8 cellular contexts compared by ENCODE assay signal in genomic region chr6:149082320-149082719, GRCh38.
A peak's percentile ranks its signal among the peaks of the same experiment; 100 is the strongest.
DNase-seq lines count a peak whose midpoint lies in the region; ATAC-seq, FAIRE-seq and TF ChIP-seq lines count a peak whose summit lies in the region.

No MANE protein-coding gene starts in this region.

- no peak for TF ChIP-seq POLR2A in endothelial cell of umbilical vein (IDR thresholded peaks at IDR 0.05; ENCODE audit: low read depth, low read length)

- FAIRE-seq in GM19239 (lab: Jason Lieb, UNC) (peak; percentile 93), endothelial cell of umbilical vein (lab: Jason Lieb, UNC) (peak; percentile 67)

- H4K20me1 ChIP-seq in endothelial cell of umbilical vein (replicated peaks; ENCODE audit: control insufficient read depth, extremely low read depth, insufficient read depth, low read length), result no peaks in the 10 kb centered on the region

- dilution Hi-C loops in endothelial cell of umbilical vein (cut with MboI; ENCODE audit: extremely low pct_ligation_motif_present, low sequenced_read_pairs), result no loop called here

- BruUV-seq in endothelial cell of umbilical vein (replicated peaks; lab: Mats Ljungman, UMichigan), result no TSS peak

- intact Hi-C loops in endothelial cell of umbilical vein (cut with micrococcal nuclease), result loop anchor here (1.0 kb wide), 3 partner anchors 53 to 435 kb away; no protein-coding TSS in a partner anchor

- POLR2A ChIA-PET in endothelial cell of umbilical vein (lab: Charles Lee), result no interaction called here

- no peaks in the 10 kb centered on the region for H3K4me1 ChIP-seq in endothelial cell of umbilical vein (ENCODE audit: control insufficient read depth, extremely low read depth, insufficient read depth, low read length)

- H3K9ac ChIP-seq in endothelial cell of umbilical vein (replicated peaks; ENCODE audit: extremely low read depth, insufficient read depth, low read length), result no peak overlapping the region

- H3K4me3 Mint-ChIP-seq in activated CD8-positive, alpha-beta memory T cell treated with anti-CD3 and anti-CD28 coated beads, Interleukin-2, amount 10 ng/mL, durations not matched to agents 7 days and 5 days, result peak overlapping the region; percentile 18

- H3K4me2 ChIP-seq in endothelial cell of umbilical vein (ENCODE audit: insufficient read depth, low read length), result no peak overlapping the region

- no peak overlapping the region for H3K27ac ChIP-seq in endothelial cell of umbilical vein (ENCODE audit: insufficient read depth, low read depth, low read length)

- peak; percentile 74 to 81 for TF ChIP-seq CTCF in endothelial cell of umbilical vein (IDR thresholded peaks at IDR 0.05; ENCODE audit: extremely low read depth in 1 of 2, insufficient read depth in 1 of 2, low read depth in 1 of 2, low read length in 2 of 2)

- peak; percentile 79 for ATAC-seq in activated CD8-positive, alpha-beta memory T cell treated with anti-CD3 and anti-CD28 coated beads, Interleukin-2, amount 10 ng/mL, durations not matched to agents 7 days and 5 days

- no peaks in the 10 kb centered on the region for H3K27me3 Mint-ChIP-seq in activated CD8-positive, alpha-beta memory T cell treated with anti-CD3 and anti-CD28 coated beads, Interleukin-2, amount 10 ng/mL, durations not matched to agents 7 days and 5 days

- peaks cover 25% of the 10 kb centered on the region for H3K36me3 Mint-ChIP-seq in activated CD8-positive, alpha-beta memory T cell treated with anti-CD3 and anti-CD28 coated beads, Interleukin-2, amount 10 ng/mL, durations not matched to agents 7 days and 5 days

- H3K9me1 ChIP-seq in endothelial cell of umbilical vein (replicated peaks; ENCODE audit: control insufficient read depth, extremely low read depth, insufficient read depth, low read length), result no peaks in the 10 kb centered on the region

- CTCF ChIA-PET in activated CD8-positive, alpha-beta memory T cell treated with anti-CD3 and anti-CD28 coated beads, Interleukin-2, amount 10 ng/mL, durations not matched to agents 7 days and 5 days (lab: Charles Lee), result interaction anchor here (0.6 to 7.5 kb wide), 19 partner anchors 13 to 435 kb away, joined by 3 to 74 read pairs (median 3); no protein-coding TSS in a partner anchor
- CTCF ChIA-PET in endothelial cell of umbilical vein (lab: Charles Lee), result interaction anchor here (0.5 to 4.3 kb wide), 36 partner anchors 9 to 504 kb away, joined by 3 to 204 read pairs (median 4); no protein-coding TSS in a partner anchor

- H3K9me3 ChIP-seq in endothelial cell of umbilical vein (replicated peaks; ENCODE audit: control insufficient read depth, insufficient read depth, low read length), result no peaks in the 10 kb centered on the region

- H2AFZ ChIP-seq in endothelial cell of umbilical vein (ENCODE audit: low read depth, low read length), result no peak overlapping the region

- no peak overlapping the region for H3K4me3 ChIP-seq in endothelial cell of umbilical vein (replicated peaks in 1 of 3; ENCODE audit: insufficient read depth in 1 of 3, low read depth in 1 of 3, low read length in 3 of 3)

- peaks cover 18 to 25% of the 10 kb centered on the region in 2 experiments for H3K27me3 ChIP-seq in endothelial cell of umbilical vein (ENCODE audit: control insufficient read depth in 2 of 2, insufficient read depth in 2 of 2, low read length in 2 of 2)

- peaks cover 87% of the 10 kb centered on the region for H3K4me1 Mint-ChIP-seq in activated CD8-positive, alpha-beta memory T cell treated with anti-CD3 and anti-CD28 coated beads, Interleukin-2, amount 10 ng/mL, durations not matched to agents 7 days and 5 days

- no peaks in the 10 kb centered on the region for H3K79me2 ChIP-seq in endothelial cell of umbilical vein (ENCODE audit: control insufficient read depth, insufficient read depth, low read length)

- peak overlapping the region; percentile 96 for H3K27ac Mint-ChIP-seq in activated CD8-positive, alpha-beta memory T cell treated with anti-CD3 and anti-CD28 coated beads, Interleukin-2, amount 10 ng/mL, durations not matched to agents 7 days and 5 days

- no peaks in the 10 kb centered on the region for H3K9me3 Mint-ChIP-seq in activated CD8-positive, alpha-beta memory T cell treated with anti-CD3 and anti-CD28 coated beads, Interleukin-2, amount 10 ng/mL, durations not matched to agents 7 days and 5 days (ENCODE audit: low read depth)

- DNase-seq in AG20443 (ENCODE audit: low spot score), result peak; percentile 72
- DNase-seq in GM19239 (ENCODE audit: insufficient read length, low spot score), result peak; percentile 43
- peak; percentile 62 for DNase-seq in HT-29 (ENCODE audit: low spot score)
- DNase-seq in NOMO-1 treated with DMSO at 0.1 percent for 48 hours (lab: John Stamatoyannopoulos, UW; ENCODE audit: unreplicated experiment), result peak; percentile 62
- DNase-seq in activated CD8-positive, alpha-beta memory T cell treated with anti-CD3 and anti-CD28 coated beads, Interleukin-2, amount 10 ng/mL, durations not matched to agents 7 days and 5 days, result peak; percentile 94
- DNase-seq in endothelial cell of umbilical vein (ENCODE audit: low read depth, low spot score), result peak; percentile 62
- peak; percentile 81 for DNase-seq in mucosa of gallbladder (ENCODE audit: low spot score)
- DNase-seq in stimulated activated CD8-positive, alpha-beta memory T cell treated with anti-CD3 and anti-CD28 coated beads, Interleukin-7, amount 100 ng/mL, for 4 hours (ENCODE audit: low read depth in 2 of 2), result peak; percentile 71 to 84

- H3K36me3 ChIP-seq in endothelial cell of umbilical vein (ENCODE audit: control insufficient read depth in 2 of 2, extremely low read depth in 1 of 2, insufficient read depth in 2 of 2, low read length in 2 of 2), result no peaks in the 10 kb centered on the region

TF ChIP-seq in endothelial cell of umbilical vein, 7 proteins besides CTCF, POLR2A, EP300 and RAD21:
- TF ChIP-seq EZH2 (IDR thresholded peaks at IDR 0.05; ENCODE audit: borderline replicate concordance, low read depth, low read length, severe bottlenecking) (no peak), POLR2AphosphoS5 (IDR thresholded peaks at IDR 0.05; ENCODE audit: insufficient read depth, low read depth, low read length) (no peak), FOS (IDR thresholded peaks at IDR 0.05; ENCODE audit: borderline replicate concordance, insufficient read depth, low read length) (no peak), MYC (IDR thresholded peaks at IDR 0.05; ENCODE audit: low read depth, low read length) (no peak), GATA2 (IDR thresholded peaks at IDR 0.05; ENCODE audit: insufficient read depth, insufficient read length, low read depth, low read length) (no peak), JUN (IDR thresholded peaks at IDR 0.05; ENCODE audit: borderline replicate concordance, insufficient read depth, insufficient read length, low read depth) (no peak), MAX (IDR thresholded peaks at IDR 0.05; ENCODE audit: insufficient read depth, insufficient read length) (no peak)

Comparison
In these comparisons a context has a peak if more than half of its experiments do, and no peak if none do; other contexts are left out.
1. DNase-seq: peak in every context shown above with its lines; median percentile 94 in activated CD8-positive, alpha-beta memory T cell treated with anti-CD3 and anti-CD28 coated beads, Interleukin-2, amount 10 ng/mL, durations not matched to agents 7 days and 5 days; 81 in mucosa of gallbladder; 78 in stimulated activated CD8-positive, alpha-beta memory T cell treated with anti-CD3 and anti-CD28 coated beads, Interleukin-7, amount 100 ng/mL, for 4 hours; 72 in AG20443; 62 in HT-29; 62 in NOMO-1 treated with DMSO at 0.1 percent for 48 hours; 62 in endothelial cell of umbilical vein; 43 in GM19239.